In genomic region chr2:47494267-47495130, GRCh38 we compare ENCODE assay signal across 16 cellular contexts.
DNase-seq lines count a peak whose midpoint lies in the region; ATAC-seq, FAIRE-seq and TF ChIP-seq lines count a peak whose summit lies in the region.
"Had no signal": no experiment of that assay in that cellular context is flagged by ENCODE, and none has a peak within 500 bp of the region (broad histone marks: within the 10 kb centered on the region; RNA-seq: fewer than 3 reads in every experiment).

No MANE protein-coding gene starts in this region.

- H3K4me3 ChIP-seq in A549 (no peak overlapping the region), H7 (ENCODE audit: insufficient read depth, low read depth, low read length) (no peak overlapping the region), K562 (no peak overlapping the region), trophoblast cell (ENCODE audit: low read depth, low read length) (peak overlapping the region; percentile 6)
- H3K4me3 ChIP-seq: GM23338 had no signal

- intact Hi-C loops in K562 (cut with micrococcal nuclease), result no loop called here

- H3K9ac ChIP-seq in K562 (ENCODE audit: insufficient read depth in 1 of 2, low read depth in 2 of 2, low read length in 2 of 2), result no peak overlapping the region
- H3K9ac ChIP-seq in trophoblast cell (ENCODE audit: low read length), result no peak overlapping the region

- no peak overlapping the region for H4K8ac ChIP-seq in trophoblast cell (ENCODE audit: low read depth, low read length)

- FAIRE-seq in A549 (lab: Jason Lieb, UNC), result no peak
- no peak for FAIRE-seq in K562 (lab: Jason Lieb, UNC)
- FAIRE-seq: A204.1, GM12892 had no signal

- no peaks in the 10 kb centered on the region for H3K79me1 ChIP-seq in trophoblast cell (ENCODE audit: low read length)

- DNase-seq in A549 (ENCODE audit: low read depth in 1 of 2, low spot score in 1 of 2) (no peak), H7 (peak; percentile 19), K562 (ENCODE audit: extremely low read depth in 1 of 4, low spot score in 3 of 4) (no peak), trophoblast cell (no peak), HuH-7.5 (ENCODE audit: low spot score) (no peak), NCI-H748 (lab: John Stamatoyannopoulos, UW; ENCODE audit: unreplicated experiment) (no peak), COLO829 (ENCODE audit: low spot score) (no peak)
- DNase-seq: BE2C; Caco-2; CD8-positive, alpha-beta T cell; DND-41; GDM1; H9 had no signal

- in situ Hi-C loops in K562 (cut with MboI), result no loop called here

- no peak overlapping the region for H3K23ac ChIP-seq in trophoblast cell (ENCODE audit: low read length)

- TF ChIP-seq POLR2A in A549 (IDR thresholded peaks at IDR 0.05; ENCODE audit: low read length) (no peak), K562 (conservative IDR thresholded peaks at IDR 0.05) (no peak)

- H3K27me3 ChIP-seq in H7 (ENCODE audit: control insufficient read depth, insufficient read depth, low read length) (no peaks in the 10 kb centered on the region), K562 (ENCODE audit: control insufficient read depth in 2 of 2, insufficient read depth in 2 of 2, low read length in 2 of 2) (no peaks in the 10 kb centered on the region), trophoblast cell (ENCODE audit: insufficient read depth, low read length) (no peaks in the 10 kb centered on the region)
- H3K27me3 ChIP-seq: BE2C had no signal

- WGBS in A549 (ENCODE audit: missing lambda C conversion rate), result 74% methylated on average over 16 of the region's 16 CpGs
- WGBS in K562 (ENCODE audit: insufficient coverage, low coverage, missing lambda C conversion rate), result 53% methylated on average over 16 of the region's 16 CpGs
- WGBS in trophoblast cell (ENCODE audit: extremely low coverage, insufficient coverage, insufficient read length), result no CpG with 5 or more reads among the region's 16 CpGs

- H3K36me3 ChIP-seq in H7 (replicated peaks; ENCODE audit: control insufficient read depth, insufficient read depth, low read length) (no peaks in the 10 kb centered on the region), K562 (ENCODE audit: control insufficient read depth, insufficient read depth, low read length) (no peaks in the 10 kb centered on the region), trophoblast cell (ENCODE audit: control insufficient read depth in 1 of 2, insufficient read depth in 2 of 2, low read length in 2 of 2) (no peaks in the 10 kb centered on the region)
- H3K36me3 ChIP-seq: BE2C had no signal

- no peak overlapping the region for H3K14ac ChIP-seq in trophoblast cell (ENCODE audit: low read length)

- H4K20me1 ChIP-seq in K562 (replicated peaks; ENCODE audit: control insufficient read depth, insufficient read depth, low read length), result no peaks in the 10 kb centered on the region

- H2AFZ ChIP-seq in K562 (ENCODE audit: low read depth, low read length) (no peak overlapping the region), trophoblast cell (ENCODE audit: insufficient read depth, low read length, poor library complexity) (no peak overlapping the region)
- H2AFZ ChIP-seq: GM23338 had no signal

- H2BK5ac ChIP-seq in trophoblast cell (ENCODE audit: low read depth, low read length, poor library complexity), result no peak overlapping the region

- H3K18ac ChIP-seq in trophoblast cell (ENCODE audit: low read length), result no peak overlapping the region

- H3K79me2 ChIP-seq in K562 (ENCODE audit: control insufficient read depth, insufficient read depth, low read length) (no peaks in the 10 kb centered on the region), trophoblast cell (ENCODE audit: control insufficient read depth, insufficient read depth, low read length, poor library complexity) (no peaks in the 10 kb centered on the region)

- ATAC-seq in A549 (peak in 1 of 2 experiments; percentile 14; a peak in 1 of 6 replicates), K562 (no peak; the same call in 2 of the 3 replicates)
- ATAC-seq: CD8-positive, alpha-beta T cell; GM23338 had no signal

- H3K27ac ChIP-seq in A549 (no peak overlapping the region), K562 (ENCODE audit: extremely low read depth, low read depth, low read length) (no peak overlapping the region), trophoblast cell (ENCODE audit: low read depth, low read length) (no peak overlapping the region)

- peaks cover 8% of the 10 kb centered on the region; the same call in 2 of the 3 replicates for H3K9me3 ChIP-seq in A549
- H3K9me3 ChIP-seq in K562 (replicated peaks; ENCODE audit: control insufficient read depth, insufficient read depth, low read depth, low read length), result peaks cover 5% of the 10 kb centered on the region; the same call in 1 of the 2 replicates
- peaks cover 18% of the 10 kb centered on the region for H3K9me3 ChIP-seq in trophoblast cell (ENCODE audit: insufficient read depth, low read depth, low read length)
- H3K9me3 ChIP-seq: BE2C, Caco-2 had no signal

- POLR2A ChIA-PET in A549 (lab: Yijun Ruan, JAX) (no interaction called here), K562 (lab: Yijun Ruan, JAX) (interaction anchor here (0.6 to 2.3 kb wide), 3 partner anchors 9 to 1228 kb away, joined by 4 to 6 read pairs (median 6); no protein-coding TSS in a partner anchor)

- TF ChIP-seq RAD21 in A549 (conservative IDR thresholded peaks at IDR 0.05 in 1 of 2, IDR thresholded peaks at IDR 0.05 in 1 of 2) (no peak), K562 (CRISPR knock-in tag; conservative IDR thresholded peaks at IDR 0.05 in 1 of 2, IDR thresholded peaks at IDR 0.05 in 1 of 2) (no peak)

- no TSS peak for BruUV-seq in K562 (replicated peaks; lab: Mats Ljungman, UMichigan)

- H3K4me1 ChIP-seq in A549 (peaks cover 8% of the 10 kb centered on the region), K562 (replicated peaks in 1 of 2; ENCODE audit: control insufficient read depth in 2 of 2, insufficient read depth in 2 of 2, low read length in 2 of 2) (no peaks in the 10 kb centered on the region; a peak in 1 of 5 replicates), trophoblast cell (ENCODE audit: control insufficient read depth in 1 of 2, insufficient read depth in 2 of 2, low read length in 2 of 2) (no peaks in the 10 kb centered on the region)
- H3K4me1 ChIP-seq: BE2C, Caco-2 had no signal

- H2AK5ac ChIP-seq in trophoblast cell (ENCODE audit: low read length), result no peak overlapping the region

- no peak overlapping the region for H3K4ac ChIP-seq in trophoblast cell (ENCODE audit: low read depth, low read length)

- no peak overlapping the region for H4K12ac ChIP-seq in trophoblast cell (ENCODE audit: low read depth, low read length)

- H3K9me1 ChIP-seq in K562 (ENCODE audit: control insufficient read depth, insufficient read depth, low read length), result no peaks in the 10 kb centered on the region

- H4K91ac ChIP-seq in trophoblast cell (ENCODE audit: low read depth, low read length), result no peak overlapping the region

- H2BK120ac ChIP-seq in trophoblast cell (ENCODE audit: insufficient read depth, low read length, poor library complexity), result no peak overlapping the region

- CTCF ChIA-PET in A549 (lab: Yijun Ruan, JAX) (interaction anchor here (0.8 to 2.3 kb wide), 4 partner anchors 10 to 273 kb away, joined by 3 to 7 read pairs (median 4); no protein-coding TSS in a partner anchor), K562 (lab: Yijun Ruan, JAX; ENCODE audit: low intra/inter-chr PET ratio) (no interaction called here)

- TF ChIP-seq CTCF in A549 (IDR thresholded peaks at IDR 0.05) (no peak), K562 (IDR thresholded peaks at IDR 0.05 in 2 of 3, conservative IDR thresholded peaks at IDR 0.05 in 1 of 3; ENCODE audit: insufficient read depth in 2 of 3, low read depth in 1 of 3, low read length in 3 of 3) (no peak)

- no peak overlapping the region for H2BK12ac ChIP-seq in trophoblast cell (ENCODE audit: low read length)

- H3K4me2 ChIP-seq in A549 (no peak overlapping the region), K562 (ENCODE audit: insufficient read depth, low read length) (no peak overlapping the region), trophoblast cell (ENCODE audit: low read length) (no peak overlapping the region)
- H3K4me2 ChIP-seq: GM23338 had no signal

- TF ChIP-seq EP300 in A549 (IDR thresholded peaks at IDR 0.05) (no peak), K562 (IDR thresholded peaks at IDR 0.05; ENCODE audit: low read length) (no peak)

TF ChIP-seq in A549, 52 proteins besides CTCF, POLR2A, EP300 and RAD21:
- TF ChIP-seq MAFK (IDR thresholded peaks at IDR 0.05; ENCODE audit: partially characterized antibody) (peak; percentile 87), HOXB13 (CRISPR knock-in tag; IDR thresholded peaks at IDR 0.05; ENCODE audit: low read depth) (no peak)
TF ChIP-seq in A549: peak in this region for 1.

TF ChIP-seq in K562, 482 proteins besides CTCF, POLR2A, EP300 and RAD21:
- TF ChIP-seq CHD4 (IDR thresholded peaks at IDR 0.05; ENCODE audit: insufficient read depth, insufficient replicate concordance, low read depth, low read length, poor library complexity, severe bottlenecking) (no peak), ZBTB17 (CRISPR knock-in tag; IDR thresholded peaks at IDR 0.05) (no peak), GTF2A2 (tag; IDR thresholded peaks at IDR 0.05) (no peak), C11orf30 (IDR thresholded peaks at IDR 0.05; ENCODE audit: low read depth) (peak; percentile 16; the same call in 1 of the 2 replicates), SMAD4 (CRISPR knock-in tag; conservative IDR thresholded peaks at IDR 0.05) (no peak), POLR2H (tag; IDR thresholded peaks at IDR 0.05; ENCODE audit: low read depth) (no peak)
TF ChIP-seq in K562: peak in this region for 1.

Comparison
In these comparisons a context has a peak if more than half of its experiments do, and no peak if none do; other contexts are left out.
1. Of the 35 proteins assayed by ChIP-seq in both K562 and A549: peak only in K562: none; only in A549: MAFK; in both: none; in neither: 34.